Comparison of ENCODE assay signal across 9 cellular contexts in the genomic region with DNA sequence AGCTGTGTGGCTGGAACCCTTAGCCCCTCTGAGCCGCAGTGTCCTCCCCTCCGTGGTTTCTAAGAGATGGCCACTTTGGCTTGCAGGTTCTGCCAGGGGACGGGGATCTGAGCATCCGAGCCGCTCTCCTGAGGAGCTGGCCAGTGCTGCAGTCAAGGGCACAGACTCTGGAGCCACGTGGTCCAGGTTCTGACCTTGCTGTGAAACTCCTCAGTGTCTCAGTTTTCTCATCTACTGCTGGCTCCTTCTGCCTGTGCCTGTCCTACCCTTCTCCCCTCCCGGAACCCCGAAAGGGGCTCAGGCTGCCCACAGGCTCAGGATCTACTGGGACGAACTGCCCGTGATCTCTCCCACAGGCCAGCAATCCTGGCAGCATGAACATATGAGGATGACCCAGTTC.
"Had no signal": no experiment of that assay in that cellular context is flagged by ENCODE, and none has a peak within 500 bp of the region (broad histone marks: within the 10 kb centered on the region; RNA-seq: fewer than 3 reads in every experiment).

No MANE protein-coding gene starts in this region.

- H3K27ac Mint-ChIP-seq: GM23338, HFFc6, IgD-negative memory B cell had no signal

- H3K4me2 ChIP-seq: GM23338 had no signal

- H3K36me3 ChIP-seq: HAP-1 had no signal

- ATAC-seq: GM23338, HCT116, HepG2 had no signal

- H3K27ac ChIP-seq: HL-60 had no signal

- H2AFZ ChIP-seq: GM23338 had no signal

- DNase-seq: H7, HFFc6, KBM-7 had no signal

- H3K4me3 ChIP-seq: GM23338, HAP-1 had no signal

- H3K4me1 ChIP-seq: HAP-1 had no signal

- H3K9me3 ChIP-seq: HAP-1 had no signal

- FAIRE-seq: HepG2 had no signal

- H3K4me1 Mint-ChIP-seq: GM23338 had no signal

- H3K4me3 Mint-ChIP-seq: GM23338, HFFc6, IgD-negative memory B cell had no signal

- H3K9me3 Mint-ChIP-seq: GM23338, HFFc6, IgD-negative memory B cell had no signal
